In the genomic region with DNA sequence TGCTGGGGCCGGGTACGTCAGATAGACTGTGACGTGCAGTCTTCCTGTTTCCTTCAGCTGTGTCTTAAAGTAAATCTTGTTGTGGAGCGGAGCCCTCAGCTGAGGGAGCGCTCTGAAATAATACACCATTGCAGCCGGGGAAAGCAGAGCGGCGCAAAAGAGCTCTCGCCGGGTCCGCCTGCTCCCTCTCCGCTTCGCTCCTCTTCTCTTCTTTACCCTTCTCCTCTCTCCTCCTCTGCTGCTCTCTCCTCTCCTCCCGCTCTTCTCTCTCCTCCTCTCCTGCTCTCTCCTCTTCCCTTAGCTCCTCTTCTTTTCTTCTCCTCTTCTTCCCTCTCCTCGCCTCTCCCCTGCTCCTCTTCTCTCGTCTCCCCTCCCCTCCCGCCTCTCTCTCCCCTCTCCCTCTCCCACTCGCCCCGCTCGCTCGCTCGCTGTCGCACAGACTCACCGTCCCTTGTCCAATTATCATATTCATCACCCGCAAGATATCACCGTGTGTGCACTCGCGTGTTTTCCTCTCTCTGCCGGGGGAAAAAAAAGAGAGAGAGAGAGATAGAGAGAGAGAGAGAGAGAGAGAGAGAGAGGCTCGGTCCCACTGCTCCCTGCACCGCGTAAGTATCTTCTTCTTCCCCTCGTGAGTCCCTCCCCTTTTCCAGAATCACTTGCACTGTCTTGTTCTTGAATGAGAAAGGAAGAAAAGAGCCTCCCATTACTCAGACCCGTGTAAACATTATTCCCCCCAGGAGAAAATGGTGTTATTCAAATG, we compare ENCODE assay signal across 8 cellular contexts. TPM values are rescaled to one million over a fixed set of nuclear protein-coding genes. Genes with fewer than 3 reads are reported as not detected.
DNase-seq lines count a peak whose midpoint lies in the region; ATAC-seq and TF ChIP-seq lines count a peak whose summit lies in the region.

A gene with protein sequence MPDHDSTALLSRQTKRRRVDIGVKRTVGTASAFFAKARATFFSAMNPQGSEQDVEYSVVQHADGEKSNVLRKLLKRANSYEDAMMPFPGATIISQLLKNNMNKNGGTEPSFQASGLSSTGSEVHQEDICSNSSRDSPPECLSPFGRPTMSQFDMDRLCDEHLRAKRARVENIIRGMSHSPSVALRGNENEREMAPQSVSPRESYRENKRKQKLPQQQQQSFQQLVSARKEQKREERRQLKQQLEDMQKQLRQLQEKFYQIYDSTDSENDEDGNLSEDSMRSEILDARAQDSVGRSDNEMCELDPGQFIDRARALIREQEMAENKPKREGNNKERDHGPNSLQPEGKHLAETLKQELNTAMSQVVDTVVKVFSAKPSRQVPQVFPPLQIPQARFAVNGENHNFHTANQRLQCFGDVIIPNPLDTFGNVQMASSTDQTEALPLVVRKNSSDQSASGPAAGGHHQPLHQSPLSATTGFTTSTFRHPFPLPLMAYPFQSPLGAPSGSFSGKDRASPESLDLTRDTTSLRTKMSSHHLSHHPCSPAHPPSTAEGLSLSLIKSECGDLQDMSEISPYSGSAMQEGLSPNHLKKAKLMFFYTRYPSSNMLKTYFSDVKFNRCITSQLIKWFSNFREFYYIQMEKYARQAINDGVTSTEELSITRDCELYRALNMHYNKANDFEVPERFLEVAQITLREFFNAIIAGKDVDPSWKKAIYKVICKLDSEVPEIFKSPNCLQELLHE (plus strand): TSS at position 98 of the 763 bp plus-strand sequence. CDS start 8,563 bp downstream, outside the sequence.

- ATAC-seq in GM18868 (IDR thresholded peaks at IDR 0.05; ENCODE audit: unreplicated experiment) (peak; percentile 89), HG03103 (IDR thresholded peaks at IDR 0.05; ENCODE audit: low read depth, unreplicated experiment) (peak; percentile 74)
- peak; percentile 74 for ATAC-seq in stimulated activated memory B cell treated with anti-CD40 and anti-IgM and Interleukin-4, amounts not matched to agents 10 μg/mL and 1 μg/mL and 100 μg/mL, for 72 hours

- H3K27ac ChIP-seq in AG04450 (ENCODE audit: low read depth, low read length): peak within 1 kb of the TSS; percentile 39

- peaks cover 9% of the 10 kb centered on the region for H3K36me3 Mint-ChIP-seq in stimulated activated memory B cell treated with anti-CD40 and anti-IgM and Interleukin-4, amounts not matched to agents 10 μg/mL and 1 μg/mL and 100 μg/mL, for 72 hours

- peak within 1 kb of the TSS; percentile 86 for H3K4me3 Mint-ChIP-seq in stimulated activated memory B cell treated with anti-CD40 and anti-IgM and Interleukin-4, amounts not matched to agents 10 μg/mL and 1 μg/mL and 100 μg/mL, for 72 hours

- peaks cover 80% of the 10 kb centered on the region for H3K27me3 Mint-ChIP-seq in stimulated activated memory B cell treated with anti-CD40 and anti-IgM and Interleukin-4, amounts not matched to agents 10 μg/mL and 1 μg/mL and 100 μg/mL, for 72 hours

- peaks cover 54% of the 10 kb centered on the region for H3K27me3 ChIP-seq in AG04450 (ENCODE audit: control insufficient read depth, insufficient read depth, low read length)

- peak; percentile 47 for DNase-seq in AG04450 (ENCODE audit: low read depth, low spot score)
- peak; percentile 68 for DNase-seq in NCI-H2196 treated with DMSO at 0.1 percent for 48 hours (lab: John Stamatoyannopoulos, UW; ENCODE audit: unreplicated experiment)
- peak; percentile 45 to 61 for DNase-seq in activated CD4-positive, alpha-beta T cell treated with anti-CD3 and anti-CD28 coated beads, Interleukin-2, amount 50 U/mL, for 48 hours
- DNase-seq in epidermal melanocyte (ENCODE audit: insufficient read length, low spot score): peak; percentile 94
- peak; percentile 94 for DNase-seq in medulla oblongata (ENCODE audit: extremely low spot score)

- no peaks in the 10 kb centered on the region; the same call in 1 of the 2 replicates for H3K9me3 ChIP-seq in AG04450 (ENCODE audit: control insufficient read depth, insufficient read depth, low read length)

- POLR2A ChIA-PET in AG04450 (lab: Yijun Ruan, JAX): interaction anchor here (0.7 kb wide), 1 partner anchor 48 kb away, joined by 3 read pairs; no protein-coding TSS in a partner anchor

- CTCF ChIA-PET in AG04450 (lab: Charles Lee): interaction anchor here (0.5 to 1.5 kb wide), 5 partner anchors 10 to 902 kb away, joined by 3 to 6 read pairs (median 3); no protein-coding TSS in a partner anchor

- peak within 1 kb of the TSS; percentile 65 for H3K4me3 ChIP-seq in AG04450 (ENCODE audit: low read depth, low read length)

- peaks cover 9% of the 10 kb centered on the region for H3K9me3 Mint-ChIP-seq in stimulated activated memory B cell treated with anti-CD40 and anti-IgM and Interleukin-4, amounts not matched to agents 10 μg/mL and 1 μg/mL and 100 μg/mL, for 72 hours

- H3K4me1 Mint-ChIP-seq in stimulated activated memory B cell treated with anti-CD40 and anti-IgM and Interleukin-4, amounts not matched to agents 10 μg/mL and 1 μg/mL and 100 μg/mL, for 72 hours: peaks cover 35% of the 10 kb centered on the region

- TF ChIP-seq CTCF in AG04450 (IDR thresholded peaks at IDR 0.05; ENCODE audit: low read depth, low read length): peak; percentile 12; the same call in 1 of the 2 replicates

- H3K27ac Mint-ChIP-seq in stimulated activated memory B cell treated with anti-CD40 and anti-IgM and Interleukin-4, amounts not matched to agents 10 μg/mL and 1 μg/mL and 100 μg/mL, for 72 hours: peak within 1 kb of the TSS; percentile 70

RNA-seq across cellular contexts. Expression of the gene that starts here (rescaled TPM):
- polyA plus RNA-seq in AG04450 (2011; rRNA removed): 0.07 TPM in 2 replicates
- polyA minus RNA-seq in AG04450 (2011; rRNA and poly(A)+ RNA removed): 0.22 and 0.32 TPM in 2 replicates

Comparison
In these comparisons a context has a peak if more than half of its experiments do, and no peak if none do; other contexts are left out.
1. Peak in every context shown above with its lines: DNase-seq, ATAC-seq, H3K4me3 ChIP-seq and H3K27ac ChIP-seq.
2. Peak in DNase-seq, H3K4me3 ChIP-seq and H3K27ac ChIP-seq in AG04450; RNA of the gene not detected or under 1 TPM.